ENCODE assay signal across 17 cellular contexts in genomic region chr2:62217421-62217820, GRCh38. TPM values are rescaled to one million over a fixed set of nuclear protein-coding genes. Genes with fewer than 3 reads are reported as not detected.
DNase-seq lines count a peak whose midpoint lies in the region; ATAC-seq, FAIRE-seq and TF ChIP-seq lines count a peak whose summit lies in the region.
"Had no signal": no experiment of that assay in that cellular context is flagged by ENCODE, and none has a peak within 500 bp of the region (broad histone marks: within the 10 kb centered on the region; RNA-seq: fewer than 3 reads in every experiment).

No MANE protein-coding gene starts in this region.

- peak overlapping the region in 3 of 4 donors; percentile 27 to 62 (median 59) for H3K27ac ChIP-seq in Peyer's patch
- H3K27ac ChIP-seq in substantia nigra (ENCODE audit: low read depth, low read length, poor library complexity, severe bottlenecking) = peak overlapping the region; percentile 19
- H3K27ac ChIP-seq: WERI-Rb-1 had no signal

- peak overlapping the region; percentile 88 for H3K27ac Mint-ChIP-seq in chondrocyte (ENCODE audit: unreplicated experiment)
- peak overlapping the region; percentile 24 for H3K27ac Mint-ChIP-seq in memory B cell

- H3K4me1 ChIP-seq in Peyer's patch = peaks cover 0 to 49% (median 5%) of the 10 kb centered on the region in 4 donors

- TF ChIP-seq POLR2A in Peyer's patch (IDR thresholded peaks at IDR 0.05) = no peak

- H3K36me3 Mint-ChIP-seq in chondrocyte (ENCODE audit: low read depth) (peaks cover 2% of the 10 kb centered on the region), memory B cell (peaks cover 35% of the 10 kb centered on the region)

- TF ChIP-seq CTCF in Peyer's patch (IDR thresholded peaks at IDR 0.05) (no peak), chondrocyte (IDR thresholded peaks at IDR 0.05) (no peak)

- H3K27me3 ChIP-seq in Peyer's patch = no peaks in the 10 kb centered on the region

- FAIRE-seq in RCC 7860 (lab: Jason Lieb, UNC) = no peak
- FAIRE-seq: GM18507 had no signal

- H3K36me3 ChIP-seq in Peyer's patch = peaks cover 0 to 2% (median 0%) of the 10 kb centered on the region in 3 donors
- H3K36me3 ChIP-seq: WERI-Rb-1 had no signal

- ATAC-seq in memory B cell (ENCODE audit: low read depth) = no peak
- no peak for ATAC-seq in GM21529 (IDR thresholded peaks at IDR 0.05; ENCODE audit: unreplicated experiment)
- ATAC-seq: SK-N-SH treated with all-trans-retinoic acid at 6 μM for 48 hours had no signal

- no peaks in the 10 kb centered on the region for H3K9me3 ChIP-seq in Peyer's patch

- H3K9me3 Mint-ChIP-seq in chondrocyte (ENCODE audit: low read depth) (no peaks in the 10 kb centered on the region), memory B cell (no peaks in the 10 kb centered on the region)

- peaks cover 73% of the 10 kb centered on the region for H3K4me1 Mint-ChIP-seq in chondrocyte (ENCODE audit: low read depth)
- peaks cover 48% of the 10 kb centered on the region for H3K4me1 Mint-ChIP-seq in memory B cell

- H3K4me3 Mint-ChIP-seq in chondrocyte (ENCODE audit: unreplicated experiment) (no peak overlapping the region), memory B cell (no peak overlapping the region)

- H3K27me3 Mint-ChIP-seq in chondrocyte (ENCODE audit: low read depth) (no peaks in the 10 kb centered on the region), memory B cell (no peaks in the 10 kb centered on the region)

- H3K4me3 ChIP-seq in Peyer's patch = no peak overlapping the region

- DNase-seq in Peyer's patch (no peak), chondrocyte (ENCODE audit: low spot score) (no peak), memory B cell (ENCODE audit: low spot score in 2 of 2) (no peak), substantia nigra (lab: John Stamatoyannopoulos, UW) (no peak), Ammon's horn (ENCODE audit: low spot score) (no peak), RCC 7860 (ENCODE audit: low spot score) (no peak)
- DNase-seq: activated T-cell treated with anti-CD3 and anti-CD28 coated beads, Interleukin-2, amount 50 U/mL, for 1 hour; GDM1; hippocampal formation; MM.1S; posterior cingulate gyrus; stimulated activated CD4-positive, alpha-beta T cell treated with anti-CD3 and anti-CD28 coated beads, Interleukin-4, amount 100 ng/mL, for 4 hours; stimulated activated naive CD4-positive, alpha-beta T cell treated with Interleukin-2 at 50 U/mL for 16 hours; WERI-Rb-1 had no signal

RNA-seq across cellular contexts. Expression of gene B3GNT2, which starts 21.5 kb away (rescaled TPM):
- total RNA-seq in Peyer's patch = 10 to 100 TPM in 3 of 4 donors, 1 to 10 TPM in 1; 5.8 to 25.6 (median 18.7) TPM
- total RNA-seq in chondrocyte = 8.0 to 22.7 TPM (median 22.4 TPM) in 3 replicates
